In genomic region chr1:47432071-47433036, GRCh38 we compare ENCODE assay signal across 8 cellular contexts. TPM values are rescaled to one million over a fixed set of nuclear protein-coding genes. Genes with fewer than 3 reads are reported as not detected.
DNase-seq lines count a peak whose midpoint lies in the region; ATAC-seq and TF ChIP-seq lines count a peak whose summit lies in the region.

No MANE protein-coding gene starts in this region.

- peak; percentile 77 to 90 for TF ChIP-seq RAD21 in liver (IDR thresholded peaks at IDR 0.05)

- peaks cover 6 to 27% (median 21%) of the 10 kb centered on the region in 4 donors for H3K4me1 ChIP-seq in liver (ENCODE audit: control insufficient read depth in 4 of 4, insufficient read depth in 4 of 4, low read length in 3 of 4)

- TF ChIP-seq CTCF in liver (IDR thresholded peaks at IDR 0.05; ENCODE audit: low read depth, low read length, missing input control), result peak; percentile 65

- H3K36me3 ChIP-seq in liver (ENCODE audit: control insufficient read depth in 4 of 4, insufficient read depth in 3 of 4, low read depth in 1 of 4, low read length in 3 of 4), result no peaks in the 10 kb centered on the region

- no peak overlapping the region for H3K27ac ChIP-seq in liver (ENCODE audit: low read depth in 1 of 2, low read length in 2 of 2)

- no peaks in the 10 kb centered on the region for H3K27me3 ChIP-seq in liver (ENCODE audit: control insufficient read depth in 4 of 4, insufficient read depth in 4 of 4, low read length in 3 of 4)

- DNase-seq in AG08396 (ENCODE audit: low spot score) (peak; percentile 79), NCI-H1694 treated with DMSO at 0.1 percent for 48 hours (lab: John Stamatoyannopoulos, UW) (peak; percentile 70), dermis microvascular lymphatic vessel endothelial cell (ENCODE audit: low read depth in 2 of 2) (peak; percentile 59 to 79)
- DNase-seq in activated CD4-positive, alpha-beta T cell treated with anti-CD3 and anti-CD28 coated beads, Interleukin-2, amount 10 ng/mL, durations not matched to agents 24 days and 14 days, result peak; percentile 87
- DNase-seq in stimulated activated CD4-positive, alpha-beta T cell treated with anti-CD3 and anti-CD28 coated beads, TNF-alpha, amount 100 ng/mL, for 4 hours (ENCODE audit: low read depth in 3 of 3), result peak in 2 of 3 experiments; percentile 43 to 44

- H3K27me3 Mint-ChIP-seq in activated CD4-positive, alpha-beta T cell treated with anti-CD3 and anti-CD28 coated beads, Interleukin-2, amount 10 ng/mL, durations not matched to agents 24 days and 14 days, result peaks cover 46% of the 10 kb centered on the region

- no peaks in the 10 kb centered on the region for H3K9me3 Mint-ChIP-seq in activated CD4-positive, alpha-beta T cell treated with anti-CD3 and anti-CD28 coated beads, Interleukin-2, amount 10 ng/mL, durations not matched to agents 24 days and 14 days

- peak overlapping the region; percentile 25 for H3K27ac Mint-ChIP-seq in activated CD4-positive, alpha-beta T cell treated with anti-CD3 and anti-CD28 coated beads, Interleukin-2, amount 10 ng/mL, durations not matched to agents 24 days and 14 days

- H3K9me3 ChIP-seq in liver (ENCODE audit: control insufficient read depth in 4 of 4, low read length in 3 of 4), result no peaks in the 10 kb centered on the region

- H3K36me3 Mint-ChIP-seq in activated CD4-positive, alpha-beta T cell treated with anti-CD3 and anti-CD28 coated beads, Interleukin-2, amount 10 ng/mL, durations not matched to agents 24 days and 14 days (ENCODE audit: low read depth), result peaks cover 28% of the 10 kb centered on the region

- intact Hi-C loops in activated CD4-positive, alpha-beta T cell treated with anti-CD3 and anti-CD28 coated beads, Interleukin-2, amount 10 ng/mL, durations not matched to agents 24 days and 14 days (cut with micrococcal nuclease), result loop anchor here (2.0 to 10.0 kb wide), 2 partner anchors 14 to 948 kb away; partner anchors contain the start of gene DMBX1

- no peak overlapping the region for H3K9ac ChIP-seq in liver (ENCODE audit: low read depth in 1 of 2, low read length in 2 of 2)

- 41% methylated on average over 32 of the region's 32 CpGs for WGBS in liver

- ATAC-seq in GM19395 (IDR thresholded peaks at IDR 0.05; ENCODE audit: unreplicated experiment) (peak; percentile 41), HG02623 (IDR thresholded peaks at IDR 0.05; ENCODE audit: unreplicated experiment) (no peak)

- peak overlapping the region; percentile 25 for H3K4me3 Mint-ChIP-seq in activated CD4-positive, alpha-beta T cell treated with anti-CD3 and anti-CD28 coated beads, Interleukin-2, amount 10 ng/mL, durations not matched to agents 24 days and 14 days

- H3K4me3 ChIP-seq in liver (ENCODE audit: low read depth in 1 of 3, low read length in 3 of 3), result no peak overlapping the region

- H3K4me1 Mint-ChIP-seq in activated CD4-positive, alpha-beta T cell treated with anti-CD3 and anti-CD28 coated beads, Interleukin-2, amount 10 ng/mL, durations not matched to agents 24 days and 14 days, result peaks cover 34% of the 10 kb centered on the region

TF ChIP-seq in liver, 16 proteins besides CTCF, POLR2A, EP300 and RAD21:
- TF ChIP-seq GABPA (IDR thresholded peaks at IDR 0.05 in 1 of 2, conservative IDR thresholded peaks at IDR 0.05 in 1 of 2) (no peak), FOXA1 (IDR thresholded peaks at IDR 0.05) (no peak), JUND (IDR thresholded peaks at IDR 0.05) (no peak), REST (IDR thresholded peaks at IDR 0.05) (no peak), RXRA (IDR thresholded peaks at IDR 0.05) (no peak), MAX (IDR thresholded peaks at IDR 0.05) (no peak), HNF4A (conservative IDR thresholded peaks at IDR 0.05) (no peak)
TF ChIP-seq in liver: peak in this region for 0.

RNA-seq across cellular contexts. Expression of gene FOXD2, which starts 5.5 kb away (rescaled TPM):
- total RNA-seq in activated CD4-positive, alpha-beta T cell treated with anti-CD3 and anti-CD28 coated beads, Interleukin-2, amount 10 ng/mL, durations not matched to agents 24 days and 14 days, result 0.07 and 0.09 TPM in 2 replicates
- total RNA-seq in dermis microvascular lymphatic vessel endothelial cell, result 0.13 TPM in 2 replicates
- total RNA-seq in liver, result under 1 TPM; 0.05 to 0.08 TPM
- under 1 TPM in 1 of 2 donors, not detected in 1; 0.17 TPM for polyA plus RNA-seq in liver

RNA-seq across cellular contexts. Expression of gene FOXE3, which starts 16.3 kb away (rescaled TPM):
- not detected in 2 replicates for total RNA-seq in activated CD4-positive, alpha-beta T cell treated with anti-CD3 and anti-CD28 coated beads, Interleukin-2, amount 10 ng/mL, durations not matched to agents 24 days and 14 days
- not detected in 2 replicates for total RNA-seq in dermis microvascular lymphatic vessel endothelial cell
- not detected for total RNA-seq in liver
- polyA plus RNA-seq in liver, result not detected
